Comparison of ENCODE assay signal across 11 cellular contexts in genomic region chr19:801861-802496, GRCh38. TPM values are rescaled to one million over a fixed set of nuclear protein-coding genes. Genes with fewer than 3 reads are reported as not detected.
DNase-seq lines count a peak whose midpoint lies in the region; ATAC-seq, FAIRE-seq and TF ChIP-seq lines count a peak whose summit lies in the region.
"Had no signal": no experiment of that assay in that cellular context is flagged by ENCODE, and none has a peak within 500 bp of the region (broad histone marks: within the 10 kb centered on the region; RNA-seq: fewer than 3 reads in every experiment).

No MANE protein-coding gene starts in this region.

- H3K9me3 Mint-ChIP-seq in CD4-positive, alpha-beta memory T cell: peaks cover 0 to 1% (median 0%) of the 10 kb centered on the region in 8 donors

- H3K27ac Mint-ChIP-seq in CD4-positive, alpha-beta memory T cell: peak overlapping the region; percentile 29 to 92 (median 76)

- peaks cover 54% of the 10 kb centered on the region for H3K4me1 ChIP-seq in CD4-positive, alpha-beta memory T cell (ENCODE audit: insufficient read depth, low read length)
- H3K4me1 ChIP-seq in fibroblast of lung (ENCODE audit: control insufficient read depth, extremely low read depth, insufficient read depth, low read length): peaks cover 23% of the 10 kb centered on the region
- peaks cover 30 to 34% (median 30%) of the 10 kb centered on the region in 3 donors for H3K4me1 ChIP-seq in pancreas
- H3K4me1 ChIP-seq in aorta (ENCODE audit: control insufficient read depth in 1 of 2, insufficient read depth in 2 of 2, low read length in 2 of 2): peaks cover 3% of the 10 kb centered on the region in 2 donors

- WGBS in pancreas, 2 donors: 34 to 40% methylated on average over 23 of the region's 23 CpGs
- 9 to 11% methylated on average over 23 of the region's 23 CpGs for WGBS in aorta, 2 donors

- DNase-seq in CD4-positive, alpha-beta memory T cell: no peak
- DNase-seq in fibroblast of lung (ENCODE audit: low read depth in 2 of 2): peak; percentile 39 to 80
- DNase-seq in pancreas: peak in 2 of 6 donors; percentile 57 to 70
- no peak for DNase-seq in SHP77 treated with DMSO at 0.1 percent for 48 hours (lab: John Stamatoyannopoulos, UW)
- no peak for DNase-seq in aorta
- DNase-seq: Karpas-422 had no signal

- no peak for TF ChIP-seq CTCF in VCaP (conservative IDR thresholded peaks at IDR 0.05)
- TF ChIP-seq CTCF in fibroblast of lung (conservative IDR thresholded peaks at IDR 0.05 in 1 of 2, IDR thresholded peaks at IDR 0.05 in 1 of 2; ENCODE audit: low read depth in 1 of 2, low read length in 2 of 2): no peak
- TF ChIP-seq CTCF in pancreas (IDR thresholded peaks at IDR 0.05): no peak

- H3K9me3 ChIP-seq in CD4-positive, alpha-beta memory T cell (ENCODE audit: control insufficient read depth in 1 of 2, low read length in 2 of 2): no peaks in the 10 kb centered on the region
- H3K9me3 ChIP-seq in fibroblast of lung (ENCODE audit: control insufficient read depth, insufficient read depth, low read depth, low read length) (no peaks in the 10 kb centered on the region), pancreas (no peaks in the 10 kb centered on the region), aorta (ENCODE audit: control insufficient read depth, low read length) (no peaks in the 10 kb centered on the region)

- peaks cover 91% of the 10 kb centered on the region for H3K79me2 ChIP-seq in fibroblast of lung (ENCODE audit: control insufficient read depth, insufficient read depth, low read length)

- no peak for FAIRE-seq in pancreas (lab: Jason Lieb, UNC)
- FAIRE-seq: GM12891 had no signal

- H3K9ac ChIP-seq in fibroblast of lung (ENCODE audit: insufficient read depth, low read length): peak overlapping the region; percentile 36

- H3K36me3 Mint-ChIP-seq in CD4-positive, alpha-beta memory T cell: peaks cover 7 to 46% of the 10 kb centered on the region in 2 donors

- ATAC-seq in pancreas (peak in 1 of 4 donors; percentile 8), HG02870 (IDR thresholded peaks at IDR 0.05; ENCODE audit: unreplicated experiment) (no peak), aorta (ENCODE audit: low FRiP score) (no peak), GM19023 (IDR thresholded peaks at IDR 0.05; ENCODE audit: unreplicated experiment) (no peak)

- H3K27ac ChIP-seq in CD4-positive, alpha-beta memory T cell (ENCODE audit: low read depth, low read length): peak overlapping the region; percentile 42
- H3K27ac ChIP-seq in VCaP: peak overlapping the region; percentile 99
- H3K27ac ChIP-seq in fibroblast of lung (ENCODE audit: insufficient read depth, low read length): peak overlapping the region; percentile 60
- peak overlapping the region in 3 of 4 donors; percentile 68 to 97 (median 96) for H3K27ac ChIP-seq in pancreas
- H3K27ac ChIP-seq in aorta (ENCODE audit: low read depth in 1 of 2, low read length in 2 of 2): no peak overlapping the region

- peaks cover 11% of the 10 kb centered on the region for H4K20me1 ChIP-seq in fibroblast of lung (ENCODE audit: control insufficient read depth, extremely low read depth, insufficient read depth, low read length)

- H3K27me3 Mint-ChIP-seq in CD4-positive, alpha-beta memory T cell: no peaks in the 10 kb centered on the region

- H3K4me3 ChIP-seq in CD4-positive, alpha-beta memory T cell (ENCODE audit: low read length in 2 of 2): peak overlapping the region in 1 of 2 donors; percentile 38
- peak overlapping the region in 3 of 4 experiments; percentile 44 to 87 (median 44) for H3K4me3 ChIP-seq in fibroblast of lung (replicated peaks in 1 of 4; ENCODE audit: control extremely low read depth in 1 of 4, insufficient read depth in 1 of 4, low read depth in 3 of 4, low read length in 4 of 4)
- peak overlapping the region in 2 of 4 donors; percentile 74 to 87 for H3K4me3 ChIP-seq in pancreas
- no peak overlapping the region for H3K4me3 ChIP-seq in aorta (ENCODE audit: low read length in 2 of 2)

- CTCF ChIA-PET in CD4-positive, alpha-beta memory T cell (lab: Charles Lee; ENCODE audit: partially characterized antibody): no interaction called here

- H3K4me1 Mint-ChIP-seq in CD4-positive, alpha-beta memory T cell: peaks cover 22 to 56% (median 38%) of the 10 kb centered on the region in 4 donors

- H3K4me3 Mint-ChIP-seq in CD4-positive, alpha-beta memory T cell: peak overlapping the region; percentile 63 to 91 (median 82)

- H3K27me3 ChIP-seq in CD4-positive, alpha-beta memory T cell (ENCODE audit: insufficient read depth, low read length): no peaks in the 10 kb centered on the region
- H3K27me3 ChIP-seq in fibroblast of lung (ENCODE audit: control insufficient read depth, insufficient read depth, low read length) (no peaks in the 10 kb centered on the region), pancreas (no peaks in the 10 kb centered on the region), aorta (ENCODE audit: control insufficient read depth in 1 of 2, insufficient read depth in 2 of 2, low read length in 1 of 2) (no peaks in the 10 kb centered on the region)

- H3K4me2 ChIP-seq in fibroblast of lung (ENCODE audit: extremely low read depth, insufficient read depth, low read length): peak overlapping the region; percentile 75

- intact Hi-C loops in CD4-positive, alpha-beta memory T cell (cut with micrococcal nuclease): no loop called here
- intact Hi-C loops in pancreas (cut with DNase I) (no loop called here), aorta (cut with DNase I) (no loop called here)

- H3K36me3 ChIP-seq in CD4-positive, alpha-beta memory T cell (ENCODE audit: insufficient read depth, low read length): peaks cover 34% of the 10 kb centered on the region
- peaks cover 50% of the 10 kb centered on the region for H3K36me3 ChIP-seq in fibroblast of lung (ENCODE audit: control insufficient read depth, insufficient read depth, low read length)
- H3K36me3 ChIP-seq in pancreas: peaks cover 9 to 34% (median 32%) of the 10 kb centered on the region in 3 donors
- H3K36me3 ChIP-seq in aorta (ENCODE audit: control insufficient read depth in 1 of 2, insufficient read depth in 2 of 2, low read length in 1 of 2): peaks cover 3 to 15% of the 10 kb centered on the region in 2 donors

- H2AFZ ChIP-seq in fibroblast of lung (ENCODE audit: low read length): no peak overlapping the region

- POLR2A ChIA-PET in CD4-positive, alpha-beta memory T cell (lab: Charles Lee; ENCODE audit: partially characterized antibody): interaction anchor here (0.9 kb wide), 1 partner anchor 467 kb away, joined by 3 read pairs; the partner anchor contains the start of gene CIRBP

RNA-seq across cellular contexts. Expression of gene PTBP1, which starts 4.7 kb away (rescaled TPM):
- total RNA-seq in CD4-positive, alpha-beta memory T cell: 100 to 1,000 TPM; 315 TPM
- polyA plus RNA-seq in CD4-positive, alpha-beta memory T cell: 100 to 1,000 TPM in 1 of 2 donors, 10 to 100 TPM in 1; 67.7 to 177 TPM
- total RNA-seq in fibroblast of lung (67.5 and 83.1 TPM in 2 replicates), pancreas (100 to 1,000 TPM in 5 of 6 donors, 10 to 100 TPM in 1; 83.3 to 160 (median 130) TPM), aorta (100 to 1,000 TPM; 192 to 218 TPM)
- polyA plus RNA-seq in fibroblast of lung (74.6 and 142 TPM in 2 replicates), pancreas (100 to 1,000 TPM in 1 of 2 donors, 10 to 100 TPM in 1; 90.7 to 104 TPM), aorta (10 to 100 TPM; 46.7 to 90.4 TPM)
- 189 and 269 TPM in 2 replicates for polyA plus RNA-seq in fibroblast of lung (2012)
- 309 and 432 TPM in 2 replicates for polyA minus RNA-seq in fibroblast of lung (ENCODE audit: low replicate concordance)

RNA-seq across cellular contexts. Expression of gene PLPPR3, which starts 19.8 kb away (rescaled TPM):
- not detected for total RNA-seq in CD4-positive, alpha-beta memory T cell
- polyA plus RNA-seq in CD4-positive, alpha-beta memory T cell: not detected
- total RNA-seq in fibroblast of lung (1.5 and 2.5 TPM in 2 replicates), pancreas (under 1 TPM in 1 of 6 donors, not detected in 5; 0.38 TPM), aorta (not detected)
- polyA plus RNA-seq in fibroblast of lung (0.19 and 0.30 TPM in 2 replicates), pancreas (under 1 TPM in 1 of 2 donors, not detected in 1; 0.05 TPM), aorta (not detected)
- 0.57 and 0.70 TPM in 2 replicates for polyA plus RNA-seq in fibroblast of lung (2012)
- polyA minus RNA-seq in fibroblast of lung (ENCODE audit: low replicate concordance): 0.15 and 3.3 TPM in 2 replicates

RNA-seq across cellular contexts. Expression of gene AZU1, which starts 25.7 kb away (rescaled TPM):
- total RNA-seq in CD4-positive, alpha-beta memory T cell: not detected
- not detected for polyA plus RNA-seq in CD4-positive, alpha-beta memory T cell
- total RNA-seq in fibroblast of lung: 0.17 TPM in 1 of 2 replicates, not detected in the other
- polyA plus RNA-seq in fibroblast of lung: not detected in 2 replicates
- polyA plus RNA-seq in fibroblast of lung (2012): not detected in 2 replicates
- not detected in 2 replicates for polyA minus RNA-seq in fibroblast of lung (ENCODE audit: low replicate concordance)
- total RNA-seq in pancreas: not detected
- under 1 TPM in 1 of 2 donors, not detected in 1; 0.35 TPM for polyA plus RNA-seq in pancreas
- total RNA-seq in aorta: under 1 TPM in 1 of 2 donors, not detected in 1; 0.72 TPM
- under 1 TPM in 1 of 2 donors, not detected in 1; 0.49 TPM for polyA plus RNA-seq in aorta
- total RNA-seq: renal cortical epithelial cell had no signal

RNA-seq across cellular contexts. Expression of gene PRTN3, which starts 38.8 kb away (rescaled TPM):
- not detected for total RNA-seq in CD4-positive, alpha-beta memory T cell
- not detected for polyA plus RNA-seq in CD4-positive, alpha-beta memory T cell
- not detected in 2 replicates for total RNA-seq in fibroblast of lung
- not detected in 2 replicates for polyA plus RNA-seq in fibroblast of lung
- polyA plus RNA-seq in fibroblast of lung (2012): not detected in 2 replicates
- not detected in 2 replicates for polyA minus RNA-seq in fibroblast of lung (ENCODE audit: low replicate concordance)
- total RNA-seq in pancreas: under 1 TPM in 1 of 6 donors, not detected in 5; 0.24 TPM
- polyA plus RNA-seq in pancreas: under 1 TPM in 1 of 2 donors, not detected in 1; 0.14 TPM
- not detected for total RNA-seq in aorta
- not detected for polyA plus RNA-seq in aorta
- total RNA-seq: renal cortical epithelial cell had no signal

RNA-seq across cellular contexts. Expression of gene ELANE, which starts 50.1 kb away (rescaled TPM):
- not detected for total RNA-seq in CD4-positive, alpha-beta memory T cell
- not detected for polyA plus RNA-seq in CD4-positive, alpha-beta memory T cell
- total RNA-seq in fibroblast of lung (0.51 and 0.66 TPM in 2 replicates), pancreas (under 1 TPM in 2 of 6 donors, not detected in 4; 0.16 to 0.35 TPM), aorta (1 to 10 TPM in 1 of 2 donors, not detected in 1; 2.0 TPM)
- polyA plus RNA-seq in fibroblast of lung (0.07 and 0.48 TPM in 2 replicates), pancreas (under 1 TPM; 0.19 to 0.57 TPM), aorta (not detected)
- 0.25 and 0.78 TPM in 2 replicates for polyA plus RNA-seq in fibroblast of lung (2012)
- not detected in 2 replicates for polyA minus RNA-seq in fibroblast of lung (ENCODE audit: low replicate concordance)
- total RNA-seq: renal cortical epithelial cell had no signal

Comparison
In these comparisons a context has a peak if more than half of its experiments do, and no peak if none do; other contexts are left out.
1. DNase-seq: peak in fibroblast of lung (2 of 2); none in CD4-positive, alpha-beta memory T cell (0 of 5), SHP77 treated with DMSO at 0.1 percent for 48 hours (single experiment) and aorta (0 of 2).
2. H3K27ac ChIP-seq: peak in CD4-positive, alpha-beta memory T cell (single experiment), VCaP (single experiment), fibroblast of lung (single experiment) and pancreas (3 of 4); none in aorta (0 of 2).
3. H3K4me3 ChIP-seq: peak in fibroblast of lung (3 of 4); none in aorta (0 of 2).